ENCODE assay signal across 2 cellular contexts in genomic region chr10:87675396-87676376, GRCh38.
A peak's percentile ranks its signal among the peaks of the same experiment; 100 is the strongest.
TF ChIP-seq lines count a peak whose summit lies in the region.

No MANE protein-coding gene starts in this region.

TF ChIP-seq in GM23338, 12 proteins besides CTCF, POLR2A, EP300 and RAD21 (continued from another document):
- TF ChIP-seq EZH2phosphoT487 (IDR thresholded peaks at IDR 0.05; ENCODE audit: unreplicated experiment): no peak
- TF ChIP-seq EZH2 (IDR thresholded peaks at IDR 0.05; ENCODE audit: low read depth, unreplicated experiment): no peak
- TF ChIP-seq STAT1 (IDR thresholded peaks at IDR 0.05; ENCODE audit: unreplicated experiment): no peak
- no peak for TF ChIP-seq JUNB (IDR thresholded peaks at IDR 0.05; ENCODE audit: unreplicated experiment)
- no peak for TF ChIP-seq ZNF462 (CRISPR knock-in tag; IDR thresholded peaks at IDR 0.05)
- no peak for TF ChIP-seq REST (IDR thresholded peaks at IDR 0.05; ENCODE audit: unreplicated experiment)

TF ChIP-seq in SK-N-SH, 30 proteins besides CTCF, POLR2A, EP300 and RAD21 (continued from another document):
- TF ChIP-seq USF1 (IDR thresholded peaks at IDR 0.05; ENCODE audit: borderline replicate concordance, low read depth): no peak
- no peak for TF ChIP-seq IRF3 (IDR thresholded peaks at IDR 0.05; ENCODE audit: low read depth, low read length)
- 0 out of 2 replicates have a peak, but pooled peaks have one; percentile 47 for TF ChIP-seq TEAD4 (IDR thresholded peaks at IDR 0.05; ENCODE audit: borderline replicate concordance, insufficient read depth)
- no peak for TF ChIP-seq REST (IDR thresholded peaks at IDR 0.05; ENCODE audit: low read depth, low read length)
